Comparison of ENCODE assay signal across 8 cellular contexts in the genomic region with DNA sequence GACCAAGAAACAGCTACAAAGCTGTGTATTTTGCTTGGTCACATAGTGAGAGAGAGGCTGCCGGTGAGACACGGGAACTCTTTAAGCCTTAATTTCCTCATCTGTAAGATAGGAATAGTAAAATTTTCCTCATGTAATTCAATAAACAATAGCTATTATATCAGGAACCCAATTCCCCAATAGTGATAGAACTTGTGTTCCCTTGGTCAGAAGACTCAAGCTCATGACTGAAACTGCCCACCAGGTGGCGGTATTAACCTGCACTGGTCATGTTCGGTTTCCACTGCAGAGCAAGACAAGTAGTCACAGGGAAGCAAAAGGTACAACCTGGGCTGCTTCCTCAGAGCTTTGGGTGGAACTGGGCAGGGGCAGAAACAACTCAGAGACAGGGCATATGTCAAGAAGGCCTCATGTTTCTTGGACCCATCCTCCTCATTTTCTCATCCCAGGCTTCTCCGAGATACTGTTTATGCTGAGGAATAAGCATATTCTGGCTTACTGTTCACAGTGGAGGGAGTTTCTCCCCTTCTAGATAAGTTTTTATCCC. TPM values are rescaled to one million over a fixed set of nuclear protein-coding genes. Genes with fewer than 3 reads are reported as not detected.
DNase-seq lines count a peak whose midpoint lies in the region; ATAC-seq and TF ChIP-seq lines count a peak whose summit lies in the region.

No MANE protein-coding gene starts in this region.

- peak; percentile 90 for DNase-seq in NAMALWA (ENCODE audit: low spot score)
- peak; percentile 57 for DNase-seq in SHP77 treated with DMSO at 0.1 percent for 48 hours (lab: John Stamatoyannopoulos, UW)
- DNase-seq in foreskin fibroblast: peak; percentile 77 to 93
- peak; percentile 81 for DNase-seq in occipital lobe (lab: John Stamatoyannopoulos, UW)
- peak; percentile 38 for DNase-seq in thoracic aorta (ENCODE audit: low spot score)

- H3K27ac ChIP-seq in thoracic aorta: no peak overlapping the region

- H3K4me3 Mint-ChIP-seq in activated T-helper 17 cell treated with anti-CD3 and anti-CD28 coated beads, Interleukin-2, amount 50 U/mL, for 72 hours: no peak overlapping the region

- ATAC-seq in activated T-helper 17 cell treated with anti-CD3 and anti-CD28 coated beads, Interleukin-2, amount 50 U/mL, for 72 hours (replicated peaks): peak; percentile 65
- ATAC-seq in thoracic aorta (ENCODE audit: insufficient number of reproducible peaks, low FRiP score, low read depth): no peak
- no peak for ATAC-seq in HG02852 (IDR thresholded peaks at IDR 0.05; ENCODE audit: unreplicated experiment)

- TF ChIP-seq CTCF in GM12875 (IDR thresholded peaks at IDR 0.05; ENCODE audit: borderline replicate concordance, insufficient read depth, low read depth, low read length): peak; percentile 85
- TF ChIP-seq CTCF in foreskin fibroblast (IDR thresholded peaks at IDR 0.05; ENCODE audit: low read depth, low read length): peak; percentile 86
- TF ChIP-seq CTCF in thoracic aorta (IDR thresholded peaks at IDR 0.05): peak; percentile 91

- no peaks in the 10 kb centered on the region for H3K36me3 ChIP-seq in thoracic aorta

- no peaks in the 10 kb centered on the region for H3K36me3 Mint-ChIP-seq in activated T-helper 17 cell treated with anti-CD3 and anti-CD28 coated beads, Interleukin-2, amount 50 U/mL, for 72 hours (ENCODE audit: low read depth)

- H3K27me3 ChIP-seq in thoracic aorta (replicated peaks; ENCODE audit: insufficient read depth): no peaks in the 10 kb centered on the region

- no peaks in the 10 kb centered on the region for H3K9me3 ChIP-seq in thoracic aorta

- H3K4me1 ChIP-seq in thoracic aorta (ENCODE audit: control insufficient read depth in 1 of 2, low read depth in 2 of 2): peaks cover 5 to 11% of the 10 kb centered on the region in 2 donors

- no peaks in the 10 kb centered on the region for H3K27me3 Mint-ChIP-seq in activated T-helper 17 cell treated with anti-CD3 and anti-CD28 coated beads, Interleukin-2, amount 50 U/mL, for 72 hours

- H3K27ac Mint-ChIP-seq in activated T-helper 17 cell treated with anti-CD3 and anti-CD28 coated beads, Interleukin-2, amount 50 U/mL, for 72 hours: no peak overlapping the region

- H3K4me3 ChIP-seq in GM12875 (ENCODE audit: low read depth, low read length) (no peak overlapping the region), foreskin fibroblast (ENCODE audit: low read depth in 1 of 2, low read length in 2 of 2) (no peak overlapping the region), thoracic aorta (no peak overlapping the region)

- H3K4me1 Mint-ChIP-seq in activated T-helper 17 cell treated with anti-CD3 and anti-CD28 coated beads, Interleukin-2, amount 50 U/mL, for 72 hours: no peaks in the 10 kb centered on the region

- no peaks in the 10 kb centered on the region for H3K9me3 Mint-ChIP-seq in activated T-helper 17 cell treated with anti-CD3 and anti-CD28 coated beads, Interleukin-2, amount 50 U/mL, for 72 hours

RNA-seq across cellular contexts. Expression of a gene that starts 4.2 kb away (rescaled TPM):
- total RNA-seq in activated T-helper 17 cell treated with anti-CD3 and anti-CD28 coated beads, Interleukin-2, amount 50 U/mL, for 72 hours: 1 to 10 TPM; 1.1 to 7.5 TPM
- total RNA-seq in occipital lobe (8.1 TPM), thoracic aorta (10 to 100 TPM in 1 of 2 donors, 1 to 10 TPM in 1; 9.7 to 35.3 TPM)

RNA-seq across cellular contexts. Expression of a gene that starts 23.4 kb away (rescaled TPM):
- 1 to 10 TPM; 8.5 to 9.6 TPM for total RNA-seq in activated T-helper 17 cell treated with anti-CD3 and anti-CD28 coated beads, Interleukin-2, amount 50 U/mL, for 72 hours
- total RNA-seq in occipital lobe (5.5 TPM), thoracic aorta (10 to 100 TPM in 1 of 2 donors, 1 to 10 TPM in 1; 9.3 to 19.7 TPM)

RNA-seq across cellular contexts. Expression of a gene that starts 29.7 kb away (rescaled TPM):
- 10 to 100 TPM; 60.6 to 78.5 TPM for total RNA-seq in activated T-helper 17 cell treated with anti-CD3 and anti-CD28 coated beads, Interleukin-2, amount 50 U/mL, for 72 hours
- total RNA-seq in occipital lobe (20.9 TPM), thoracic aorta (10 to 100 TPM; 31.4 to 47.7 TPM)

RNA-seq across cellular contexts. Expression of a gene that starts 48.1 kb away (rescaled TPM):
- total RNA-seq in activated T-helper 17 cell treated with anti-CD3 and anti-CD28 coated beads, Interleukin-2, amount 50 U/mL, for 72 hours: 100 to 1,000 TPM in 1 of 2 donors, 10 to 100 TPM in 1; 85.8 to 151 TPM
- total RNA-seq in occipital lobe: 149 TPM
- total RNA-seq in thoracic aorta: 10 to 100 TPM; 47.4 to 79.7 TPM

RNA-seq across cellular contexts. Expression of a gene that starts 55.4 kb away (rescaled TPM):
- not detected for total RNA-seq in activated T-helper 17 cell treated with anti-CD3 and anti-CD28 coated beads, Interleukin-2, amount 50 U/mL, for 72 hours
- total RNA-seq in occipital lobe (not detected), thoracic aorta (not detected)

Comparison
In these comparisons a context has a peak if more than half of its experiments do, and no peak if none do; other contexts are left out.
1. DNase-seq: peak in every context shown above with its lines; median percentile 90 in NAMALWA; 85 in foreskin fibroblast; 81 in occipital lobe; 57 in SHP77 treated with DMSO at 0.1 percent for 48 hours; 38 in thoracic aorta.